ENCODE assay signal across 1 cellular context in the genomic region with DNA sequence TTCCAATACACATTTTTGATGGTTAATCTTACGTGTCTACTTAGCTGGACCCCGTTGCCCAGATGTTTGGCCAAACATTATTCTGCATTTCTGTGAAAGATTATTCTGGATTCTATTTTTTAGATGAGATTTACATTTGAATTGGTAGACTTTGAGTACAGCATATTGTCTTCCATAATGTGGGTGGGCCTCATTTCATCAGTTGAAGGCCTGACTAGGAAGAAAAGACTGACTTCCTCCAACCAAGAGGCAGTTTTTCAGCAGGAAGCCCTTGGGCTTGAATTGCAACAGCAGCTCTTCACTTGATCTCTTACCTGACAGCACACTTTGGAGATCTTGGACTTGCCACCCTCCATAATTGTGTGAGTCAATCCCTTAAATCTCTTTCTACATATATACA.
TF ChIP-seq lines count a peak whose summit lies in the region.

No MANE protein-coding gene starts in this region.

TF ChIP-seq in K562, 482 proteins besides CTCF, POLR2A, EP300 and RAD21 (continued from another document):
- TF ChIP-seq TAL1 (IDR thresholded peaks at IDR 0.05) (no peak), MAFF (IDR thresholded peaks at IDR 0.05; ENCODE audit: low read length) (no peak), CGGBP1 (CRISPR knock-in tag; IDR thresholded peaks at IDR 0.05) (no peak)
- TF ChIP-seq, protein P1, sequence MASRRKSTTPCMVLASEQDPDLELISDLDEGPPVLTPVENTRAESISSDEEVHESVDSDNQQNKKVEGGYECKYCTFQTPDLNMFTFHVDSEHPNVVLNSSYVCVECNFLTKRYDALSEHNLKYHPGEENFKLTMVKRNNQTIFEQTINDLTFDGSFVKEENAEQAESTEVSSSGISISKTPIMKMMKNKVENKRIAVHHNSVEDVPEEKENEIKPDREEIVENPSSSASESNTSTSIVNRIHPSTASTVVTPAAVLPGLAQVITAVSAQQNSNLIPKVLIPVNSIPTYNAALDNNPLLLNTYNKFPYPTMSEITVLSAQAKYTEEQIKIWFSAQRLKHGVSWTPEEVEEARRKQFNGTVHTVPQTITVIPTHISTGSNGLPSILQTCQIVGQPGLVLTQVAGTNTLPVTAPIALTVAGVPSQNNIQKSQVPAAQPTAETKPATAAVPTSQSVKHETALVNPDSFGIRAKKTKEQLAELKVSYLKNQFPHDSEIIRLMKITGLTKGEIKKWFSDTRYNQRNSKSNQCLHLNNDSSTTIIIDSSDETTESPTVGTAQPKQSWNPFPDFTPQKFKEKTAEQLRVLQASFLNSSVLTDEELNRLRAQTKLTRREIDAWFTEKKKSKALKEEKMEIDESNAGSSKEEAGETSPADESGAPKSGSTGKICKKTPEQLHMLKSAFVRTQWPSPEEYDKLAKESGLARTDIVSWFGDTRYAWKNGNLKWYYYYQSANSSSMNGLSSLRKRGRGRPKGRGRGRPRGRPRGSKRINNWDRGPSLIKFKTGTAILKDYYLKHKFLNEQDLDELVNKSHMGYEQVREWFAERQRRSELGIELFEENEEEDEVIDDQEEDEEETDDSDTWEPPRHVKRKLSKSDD (conservative IDR thresholded peaks at IDR 0.05; ENCODE audit: low read length) = no peak
